ENCODE assay signal across 1 cellular context in the genomic region with DNA sequence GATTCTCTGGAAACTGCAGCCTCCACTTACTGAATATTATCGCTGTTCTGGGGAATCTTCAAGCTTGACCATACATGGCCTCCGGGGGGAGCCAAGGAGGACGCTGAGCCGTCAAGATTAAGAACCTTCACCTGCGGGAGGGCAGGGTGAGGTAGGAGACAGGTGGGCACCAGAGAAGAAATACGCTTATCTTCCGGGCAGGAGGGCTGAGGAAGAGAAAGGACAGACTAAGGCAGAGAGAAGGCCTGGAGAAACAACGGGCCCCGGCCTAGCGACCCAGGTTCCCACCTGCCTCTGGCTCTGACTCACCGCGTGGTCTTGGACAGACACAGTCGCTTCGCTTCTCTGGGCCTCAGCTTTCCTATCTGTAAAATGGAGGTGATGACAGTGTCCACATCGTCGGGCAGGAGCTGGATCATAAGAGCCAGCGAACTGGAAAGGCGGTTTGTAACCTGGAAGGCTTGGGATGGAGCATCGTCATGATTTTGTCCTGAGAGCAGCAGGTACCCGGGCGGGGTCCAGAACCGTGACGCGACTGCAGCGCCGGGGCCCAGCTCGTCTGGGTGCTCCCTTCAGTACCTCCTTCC.
TF ChIP-seq lines count a peak whose summit lies in the region.

No MANE protein-coding gene starts in this region.

TF ChIP-seq in HCT116, 20 proteins besides CTCF, POLR2A, EP300 and RAD21:
- TF ChIP-seq, protein P1, sequence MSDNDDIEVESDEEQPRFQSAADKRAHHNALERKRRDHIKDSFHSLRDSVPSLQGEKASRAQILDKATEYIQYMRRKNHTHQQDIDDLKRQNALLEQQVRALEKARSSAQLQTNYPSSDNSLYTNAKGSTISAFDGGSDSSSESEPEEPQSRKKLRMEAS (IDR thresholded peaks at IDR 0.05) = peak; percentile 47; the same call in 1 of the 2 replicates
- peak; percentile 78; the same call in 1 of the 2 replicates for TF ChIP-seq ZFX (IDR thresholded peaks at IDR 0.05)
- TF ChIP-seq EZH2 (IDR thresholded peaks at IDR 0.05) = no peak
- TF ChIP-seq, protein P2, sequence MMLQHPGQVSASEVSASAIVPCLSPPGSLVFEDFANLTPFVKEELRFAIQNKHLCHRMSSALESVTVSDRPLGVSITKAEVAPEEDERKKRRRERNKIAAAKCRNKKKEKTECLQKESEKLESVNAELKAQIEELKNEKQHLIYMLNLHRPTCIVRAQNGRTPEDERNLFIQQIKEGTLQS (IDR thresholded peaks at IDR 0.05) = no peak
- no peak for TF ChIP-seq ELF1 (IDR thresholded peaks at IDR 0.05; ENCODE audit: borderline replicate concordance, low read depth)
- TF ChIP-seq CBX3 (IDR thresholded peaks at IDR 0.05; ENCODE audit: low read depth) = no peak
- TF ChIP-seq SRF (IDR thresholded peaks at IDR 0.05; ENCODE audit: low read depth) = peak; percentile 62; the same call in 1 of the 2 replicates
- no peak for TF ChIP-seq CEBPB (IDR thresholded peaks at IDR 0.05; ENCODE audit: low read depth)
- TF ChIP-seq EGR1 (IDR thresholded peaks at IDR 0.05; ENCODE audit: low read depth) = no peak
